Comparison of ENCODE assay signal across 26 cellular contexts in the genomic region with DNA sequence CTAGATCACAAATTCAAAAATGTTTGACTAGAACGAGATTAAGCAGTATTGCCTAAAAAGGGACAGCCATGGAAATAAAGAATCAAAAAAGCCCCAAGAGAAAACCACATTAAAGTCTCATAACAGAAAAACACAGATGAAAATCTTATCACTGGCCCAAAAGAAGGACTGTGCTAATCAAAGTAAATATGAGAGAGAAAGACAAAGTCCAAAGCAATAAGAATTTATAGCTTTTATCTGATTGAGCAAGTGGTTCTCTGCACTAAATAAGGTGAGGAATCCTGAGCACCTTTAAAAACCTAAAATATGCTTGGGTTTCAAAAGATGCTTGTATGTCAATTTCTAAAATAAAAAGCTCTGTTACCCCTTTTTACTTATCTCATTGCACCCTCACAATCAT.
"Had no signal": no experiment of that assay in that cellular context is flagged by ENCODE, and none has a peak within 500 bp of the region (broad histone marks: within the 10 kb centered on the region; RNA-seq: fewer than 3 reads in every experiment).

No MANE protein-coding gene starts in this region.

- DNase-seq: activated B cell treated with CpG ODN at 0.5 μM for 24 hours; activated CD4-positive, alpha-beta T cell treated with anti-CD3 and anti-CD28 coated beads for 48 hours; activated CD4-positive, alpha-beta T cell treated with anti-CD3 and anti-CD28 coated beads, Interleukin-2, amount 50 U/mL, for 1 hour; activated CD4-positive, alpha-beta T cell treated with anti-CD3 and anti-CD28 coated beads, Interleukin-2, amount 50 U/mL, for 48 hours; activated CD8-positive, alpha-beta memory T cell treated with anti-CD3 and anti-CD28 coated beads for 24 hours; activated CD8-positive, alpha-beta T cell treated with anti-CD3 and anti-CD28 coated beads for 36 hours; activated effector memory CD4-positive, alpha-beta T cell treated with Interleukin-2 at 50 U/mL for 16 hours; activated naive CD4-positive, alpha-beta T cell treated with anti-CD3 and anti-CD28 coated beads for 36 hours; activated naive CD8-positive, alpha-beta T cell treated with anti-CD3 and anti-CD28 coated beads for 36 hours; activated naive CD8-positive, alpha-beta T cell treated with anti-CD3 and anti-CD28 coated beads, Interleukin-2, amount 50 U/mL, for 24 hours; activated T-cell treated with anti-CD3 and anti-CD28 coated beads, Interleukin-2, amount 50 U/mL, for 4 hours; adrenal gland; amygdala; aorta; body of pancreas; caudate nucleus; cortex of kidney; effector CD8-positive, alpha-beta T cell; esophagus squamous epithelium; foreskin melanocyte; T-helper 2 cell; WERI-Rb-1 had no signal

- ATAC-seq: activated CD4-positive, CD25-positive, alpha-beta regulatory T cell treated with anti-CD3 and anti-CD28 coated beads, Interleukin-2, amount 50 U/mL, for 24 hours; activated CD8-positive, alpha-beta T cell treated with anti-CD3 and anti-CD28 coated beads for 36 hours; activated naive CD8-positive, alpha-beta T cell treated with anti-CD3 and anti-CD28 coated beads, Interleukin-2, amount 50 U/mL, for 24 hours; activated T-cell treated with anti-CD3 and anti-CD28 coated beads, Interleukin-2, amount 50 U/mL, for 4 hours; activated T-helper 17 cell treated with anti-CD3 and anti-CD28 coated beads, Interleukin-2, amount 50 U/mL, for 72 hours; body of pancreas; gastroesophageal sphincter had no signal

- H3K9me3 ChIP-seq: adrenal gland, body of pancreas, esophagus squamous epithelium, gastroesophageal sphincter had no signal

- H3K4me3 ChIP-seq: adrenal gland, body of pancreas, esophagus squamous epithelium, gastroesophageal sphincter had no signal

- H3K36me3 ChIP-seq: adrenal gland, esophagus squamous epithelium, gastroesophageal sphincter, WERI-Rb-1 had no signal

- H3K27me3 ChIP-seq: adrenal gland, body of pancreas, esophagus squamous epithelium had no signal

- H3K27ac ChIP-seq: adrenal gland, body of pancreas, epithelial cell of prostate, esophagus squamous epithelium, gastroesophageal sphincter, WERI-Rb-1 had no signal

- H3K4me1 ChIP-seq: adrenal gland, body of pancreas, esophagus squamous epithelium, gastroesophageal sphincter had no signal
